9 cellular contexts compared by ENCODE assay signal in the genomic region with DNA sequence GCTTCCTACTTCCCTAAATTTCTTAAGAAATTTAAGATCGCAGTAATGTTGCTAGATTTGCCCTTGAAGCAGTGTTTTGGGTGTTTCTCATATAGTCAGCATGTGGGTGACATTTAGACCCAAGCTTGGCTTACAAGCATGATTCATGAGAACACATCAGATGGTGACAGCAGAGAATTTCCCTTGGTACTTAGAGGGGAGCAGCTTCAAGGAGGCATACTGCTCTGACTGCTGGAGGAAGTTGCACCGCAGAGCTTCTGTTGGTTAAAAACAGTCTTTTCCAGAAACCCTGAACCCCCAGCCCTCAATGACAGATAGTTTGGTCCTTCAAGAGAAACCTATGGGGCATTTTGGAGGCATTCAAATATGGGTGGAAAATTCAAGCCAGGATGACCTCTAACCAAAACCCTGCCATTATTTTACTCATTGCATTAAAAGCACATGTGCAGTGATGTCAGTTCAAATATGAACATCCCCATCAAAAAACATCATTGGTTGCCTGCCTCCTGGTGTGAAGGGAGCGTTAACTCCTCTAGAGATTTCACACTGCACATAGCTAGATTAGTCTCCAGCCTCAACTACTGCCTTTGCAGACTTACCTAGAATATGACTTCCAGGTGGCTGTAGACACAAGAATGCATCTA.
DNase-seq lines count a peak whose midpoint lies in the region; ATAC-seq and TF ChIP-seq lines count a peak whose summit lies in the region.
"Had no signal": no experiment of that assay in that cellular context is flagged by ENCODE, and none has a peak within 500 bp of the region (broad histone marks: within the 10 kb centered on the region; RNA-seq: fewer than 3 reads in every experiment).

No MANE protein-coding gene starts in this region.

- H3K4me1 ChIP-seq in upper lobe of left lung: no peaks in the 10 kb centered on the region

- H3K36me3 ChIP-seq in upper lobe of left lung: no peaks in the 10 kb centered on the region

- TF ChIP-seq CTCF in cardiac fibroblast (IDR thresholded peaks at IDR 0.05; ENCODE audit: low read depth, low read length): no peak
- TF ChIP-seq CTCF in GM10266 (IDR thresholded peaks at IDR 0.05; ENCODE audit: control insufficient read depth, insufficient read depth, low read depth, missing control alignments): no peak
- TF ChIP-seq CTCF in upper lobe of left lung (IDR thresholded peaks at IDR 0.05): no peak

- DNase-seq in GM04504 (ENCODE audit: low read depth): peak; percentile 24
- peak; percentile 22 for DNase-seq in UCSD-AML1 (lab: John Stamatoyannopoulos, UW; ENCODE audit: unreplicated experiment)
- peak; percentile 36 to 58 for DNase-seq in cardiac fibroblast (ENCODE audit: low read depth in 2 of 2)
- peak; percentile 6 to 55 for DNase-seq in stimulated activated CD4-positive, alpha-beta T cell treated with anti-CD3 and anti-CD28 coated beads, Interleukin-4, amount 100 ng/mL, for 4 hours
- DNase-seq in GM10266 (ENCODE audit: extremely low spot score): no peak
- DNase-seq in foreskin melanocyte: no peak
- no peak for DNase-seq in inferior parietal cortex (ENCODE audit: extremely low spot score)
- no peak for DNase-seq in upper lobe of left lung
- DNase-seq: NCI-H2107 had no signal

- H3K27ac ChIP-seq in upper lobe of left lung: no peak overlapping the region

- TF ChIP-seq EP300 in upper lobe of left lung (IDR thresholded peaks at IDR 0.05): no peak

- H3K9me3 ChIP-seq in upper lobe of left lung: no peaks in the 10 kb centered on the region

- no peak for ATAC-seq in upper lobe of left lung (ENCODE audit: low FRiP score in 2 of 2)

- H3K4me3 ChIP-seq in cardiac fibroblast (replicated peaks in 1 of 2; ENCODE audit: low read depth in 2 of 2, low read length in 2 of 2): no peak overlapping the region
- no peak overlapping the region for H3K4me3 ChIP-seq in upper lobe of left lung

- no peak for TF ChIP-seq POLR2A in upper lobe of left lung (IDR thresholded peaks at IDR 0.05)

- 51 to 63% methylated on average over 1 to 3 of the region's 3 CpGs for WGBS in upper lobe of left lung, 2 donors

- H3K27me3 ChIP-seq in upper lobe of left lung: no peaks in the 10 kb centered on the region

Comparison
In these comparisons a context has a peak if more than half of its experiments do, and no peak if none do; other contexts are left out.
1. DNase-seq: peak in GM04504 (single experiment), UCSD-AML1 (single experiment), cardiac fibroblast (2 of 2) and stimulated activated CD4-positive, alpha-beta T cell treated with anti-CD3 and anti-CD28 coated beads, Interleukin-4, amount 100 ng/mL, for 4 hours (2 of 2); none in GM10266 (single experiment), foreskin melanocyte (single experiment), inferior parietal cortex (single experiment) and upper lobe of left lung (0 of 2).